9 cellular contexts compared by ENCODE assay signal in the genomic region with DNA sequence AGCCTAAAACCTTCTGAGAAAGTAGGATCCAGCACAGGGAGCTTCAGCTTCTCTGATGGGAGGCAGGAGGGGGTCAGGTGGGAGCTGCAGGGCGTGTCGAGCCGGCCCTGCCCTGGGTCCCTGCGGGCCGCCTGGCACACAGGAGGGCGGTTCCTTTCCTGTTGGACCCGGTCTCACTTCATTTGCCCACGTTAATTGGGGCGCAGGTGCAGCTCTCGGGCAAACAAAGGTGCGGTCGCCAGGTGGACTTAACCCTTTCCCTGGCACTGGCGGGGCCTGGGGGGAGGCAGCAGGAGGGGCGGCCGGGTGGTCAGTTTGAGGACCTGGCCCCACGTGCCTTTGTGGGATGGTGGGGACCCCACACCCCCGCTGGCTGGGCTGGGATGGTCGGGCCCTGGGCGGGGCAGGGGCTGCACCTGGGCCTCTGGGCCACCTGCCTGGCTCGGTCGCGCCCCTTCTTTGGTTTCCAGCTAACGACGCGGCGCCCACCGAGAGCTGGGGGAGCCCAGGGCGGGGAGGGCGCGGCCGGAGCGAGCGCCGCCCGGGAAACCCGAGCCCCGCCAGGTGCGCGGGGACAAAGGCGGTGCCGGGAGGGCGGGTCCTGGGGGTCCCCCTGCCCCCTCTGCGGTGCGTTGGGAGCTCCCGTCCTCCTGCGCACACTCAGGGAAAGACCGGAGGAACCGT. TPM values are rescaled to one million over a fixed set of nuclear protein-coding genes. Genes with fewer than 3 reads are reported as not detected.
DNase-seq lines count a peak whose midpoint lies in the region; ATAC-seq and TF ChIP-seq lines count a peak whose summit lies in the region.
"Had no signal": no experiment of that assay in that cellular context is flagged by ENCODE, and none has a peak within 500 bp of the region (broad histone marks: within the 10 kb centered on the region; RNA-seq: fewer than 3 reads in every experiment).

No MANE protein-coding gene starts in this region.

- H3K4me1 ChIP-seq in CD8-positive, alpha-beta T cell (ENCODE audit: insufficient read depth, low read length), result peaks cover 25% of the 10 kb centered on the region
- H3K4me1 ChIP-seq in tibial nerve (peaks cover 0 to 27% (median 8%) of the 10 kb centered on the region in 4 donors), uterus (no peaks in the 10 kb centered on the region)

- H3K9me3 Mint-ChIP-seq in CD8-positive, alpha-beta T cell, result no peaks in the 10 kb centered on the region
- no peaks in the 10 kb centered on the region for H3K9me3 Mint-ChIP-seq in immature natural killer cell

- POLR2A ChIA-PET in CD8-positive, alpha-beta T cell (lab: Charles Lee), result interaction anchor here (0.8 to 0.9 kb wide), 2 partner anchors 23 to 33 kb away, joined by 3 to 4 read pairs; no protein-coding TSS in a partner anchor

- intact Hi-C loops in CD8-positive, alpha-beta T cell (cut with DNase I, micrococcal nuclease), result loop anchor here in 1 of 2 experiments (5.0 kb wide), 1 partner anchor 36 kb away; a partner anchor contains a TSS
- intact Hi-C loops in uterus (cut with DNase I; ENCODE audit: low total_unique reads), result no loop called here

- no peaks in the 10 kb centered on the region for H3K9me3 ChIP-seq in CD8-positive, alpha-beta T cell (ENCODE audit: low read length)
- H3K9me3 ChIP-seq in tibial nerve (no peaks in the 10 kb centered on the region), uterus (no peaks in the 10 kb centered on the region)

- no peak for TF ChIP-seq EP300 in tibial nerve (IDR thresholded peaks at IDR 0.05)

- no peaks in the 10 kb centered on the region for H3K36me3 ChIP-seq in CD8-positive, alpha-beta T cell (ENCODE audit: insufficient read depth, low read length)
- H3K36me3 ChIP-seq in tibial nerve (no peaks in the 10 kb centered on the region), uterus (no peaks in the 10 kb centered on the region)

- no peaks in the 10 kb centered on the region for H3K36me3 Mint-ChIP-seq in CD8-positive, alpha-beta T cell
- no peaks in the 10 kb centered on the region for H3K36me3 Mint-ChIP-seq in immature natural killer cell

- peak overlapping the region; percentile 30 for H3K4me3 ChIP-seq in CD8-positive, alpha-beta T cell (ENCODE audit: low read depth, low read length)
- H3K4me3 ChIP-seq in tibial nerve (peak overlapping the region in 1 of 4 donors; percentile 23), uterus (no peak overlapping the region)

- peak; percentile 47 for ATAC-seq in CD8-positive, alpha-beta T cell
- ATAC-seq in HG02642 (IDR thresholded peaks at IDR 0.05; ENCODE audit: poor library complexity, unreplicated experiment), result peak; percentile 32

- no peak overlapping the region for H3K27ac ChIP-seq in CD8-positive, alpha-beta T cell (ENCODE audit: low read depth, low read length)
- H3K27ac ChIP-seq in tibial nerve (peak overlapping the region in 1 of 4 donors; percentile 75), uterus (no peak overlapping the region)

- peaks cover 17% of the 10 kb centered on the region for H3K4me1 Mint-ChIP-seq in CD8-positive, alpha-beta T cell (ENCODE audit: low read depth)
- peaks cover 6 to 7% of the 10 kb centered on the region in 2 donors for H3K4me1 Mint-ChIP-seq in immature natural killer cell

- H3K27me3 Mint-ChIP-seq in CD8-positive, alpha-beta T cell (ENCODE audit: low read depth), result no peaks in the 10 kb centered on the region
- peaks cover 0 to 4% (median 3%) of the 10 kb centered on the region in 3 donors for H3K27me3 Mint-ChIP-seq in immature natural killer cell (ENCODE audit: low read depth in 3 of 3)

- H3K27me3 ChIP-seq in CD8-positive, alpha-beta T cell (ENCODE audit: insufficient read depth, low read length), result no peaks in the 10 kb centered on the region
- H3K27me3 ChIP-seq in tibial nerve, result peaks cover 0 to 35% of the 10 kb centered on the region in 2 donors
- H3K27me3 ChIP-seq in uterus, result no peaks in the 10 kb centered on the region

- no peak for TF ChIP-seq CTCF in CD8-positive, alpha-beta T cell (IDR thresholded peaks at IDR 0.05)
- no peak for TF ChIP-seq CTCF in tibial nerve (IDR thresholded peaks at IDR 0.05)
- TF ChIP-seq CTCF in uterus (IDR thresholded peaks at IDR 0.05), result no peak

- TF ChIP-seq POLR2A in tibial nerve (IDR thresholded peaks at IDR 0.05), result no peak
- TF ChIP-seq POLR2A in uterus (IDR thresholded peaks at IDR 0.05), result no peak

- peak overlapping the region; percentile 18 for H3K27ac Mint-ChIP-seq in CD8-positive, alpha-beta T cell
- H3K27ac Mint-ChIP-seq in immature natural killer cell, result no peak overlapping the region

- H3K4me3 Mint-ChIP-seq in CD8-positive, alpha-beta T cell, result peak overlapping the region; percentile 43
- H3K4me3 Mint-ChIP-seq in immature natural killer cell, result peak overlapping the region in 4 of 5 donors; percentile 17 to 55 (median 45)

- WGBS in tibial nerve, 2 donors, result 42 to 52% methylated on average over 4 to 16 of the region's 48 CpGs

- DNase-seq in CD8-positive, alpha-beta T cell, result peak in 2 of 7 experiments; percentile 27 to 31
- DNase-seq in NCI-H748 (lab: John Stamatoyannopoulos, UW; ENCODE audit: unreplicated experiment) (peak; percentile 97), immature natural killer cell (peak in 1 of 3 donors; percentile 15), tibial nerve (ENCODE audit: low spot score in 2 of 2) (no peak), uterus (no peak), DMS 273 (lab: John Stamatoyannopoulos, UW; ENCODE audit: unreplicated experiment) (no peak)
- no peak for DNase-seq in effector CD4-positive, alpha-beta T cell
- DNase-seq: hypothalamus had no signal

- CTCF ChIA-PET in CD8-positive, alpha-beta T cell (lab: Charles Lee), result interaction anchor here (0.9 to 2.1 kb wide), 2 partner anchors 14 to 135 kb away, joined by 3 to 11 read pairs; no protein-coding TSS in a partner anchor

RNA-seq across cellular contexts. Expression of a gene that starts 20.8 kb away (rescaled TPM):
- 10 to 100 TPM; 14.3 to 17.6 TPM for total RNA-seq in CD8-positive, alpha-beta T cell
- polyA plus RNA-seq in immature natural killer cell, result 1 to 10 TPM in 2 of 3 donors, under 1 TPM in 1; 0.99 to 7.5 (median 4.1) TPM
- total RNA-seq in tibial nerve, result 10 to 100 TPM; 18.4 to 29.4 (median 23.1) TPM
- 10 to 100 TPM in 3 of 4 donors, 1 to 10 TPM in 1; 4.9 to 20.0 (median 17.9) TPM for total RNA-seq in uterus

RNA-seq across cellular contexts. Expression of a gene that starts 37.0 kb away (rescaled TPM):
- not detected for total RNA-seq in CD8-positive, alpha-beta T cell
- polyA plus RNA-seq in immature natural killer cell, result under 1 TPM; 0.68 to 0.83 (median 0.69) TPM
- not detected for total RNA-seq in tibial nerve
- total RNA-seq in uterus, result under 1 TPM in 2 of 4 donors, not detected in 2; 0.35 to 0.51 TPM
